16 cellular contexts compared by ENCODE assay signal in genomic region chr7:93949468-93949867, GRCh38. TPM values are rescaled to one million over a fixed set of nuclear protein-coding genes. Genes with fewer than 3 reads are reported as not detected.
DNase-seq lines count a peak whose midpoint lies in the region; ATAC-seq and TF ChIP-seq lines count a peak whose summit lies in the region.
"Had no signal": no experiment of that assay in that cellular context is flagged by ENCODE, and none has a peak within 500 bp of the region (broad histone marks: within the 10 kb centered on the region; RNA-seq: fewer than 3 reads in every experiment).

No MANE protein-coding gene starts in this region.

- dilution Hi-C loops in mammary epithelial cell (cut with HindIII; ENCODE audit: low sequenced_read_pairs): no loop called here

- intact Hi-C loops in mammary epithelial cell (cut with micrococcal nuclease) (no loop called here), dorsolateral prefrontal cortex (cut with DNase I) (no loop called here)

- WGBS in mammary epithelial cell (ENCODE audit: low coverage, missing lambda C conversion rate): 50% methylated on average over 1 of the region's 1 CpG

- no TSS peak for BruUV-seq in mammary epithelial cell (replicated peaks; lab: Mats Ljungman, UMichigan)

- no peak overlapping the region for H2AFZ ChIP-seq in mammary epithelial cell (ENCODE audit: low read depth, low read length)
- H2AFZ ChIP-seq: PC-9 had no signal

- in situ Hi-C loops in mammary epithelial cell (cut with MboI; ENCODE audit: low sequenced_read_pairs in 2 of 2): no loop called here

- DNase-seq in AG09319 (ENCODE audit: extremely low read depth, low read depth) (peak; percentile 52), M059J (ENCODE audit: low read depth) (peak; percentile 80), mammary epithelial cell (peak; percentile 3), left kidney (ENCODE audit: low read depth, low spot score) (peak; percentile 6), dorsolateral prefrontal cortex (no peak), CD1c-positive myeloid dendritic cell (ENCODE audit: extremely low spot score) (no peak)
- DNase-seq: CD8-positive, alpha-beta T cell; endodermal cell; GOT3; naive thymus-derived CD8-positive, alpha-beta T cell; NCI-H187; PC-9; small intestine had no signal

- CTCF ChIA-PET in mammary epithelial cell (lab: Charles Lee; ENCODE audit: low non-redundant PET): no interaction called here

- H3K9ac ChIP-seq in mammary epithelial cell (ENCODE audit: insufficient read depth, low read length): no peak overlapping the region

- H3K79me2 ChIP-seq in mammary epithelial cell (ENCODE audit: insufficient read depth, low read length): no peaks in the 10 kb centered on the region

- H3K4me3 ChIP-seq in mammary epithelial cell (replicated peaks in 1 of 3; ENCODE audit: insufficient read depth in 1 of 3, low read depth in 2 of 3, low read length in 3 of 3) (no peak overlapping the region), dorsolateral prefrontal cortex (no peak overlapping the region)
- H3K4me3 ChIP-seq: PC-9 had no signal

- H3K27me3 ChIP-seq in mammary epithelial cell (ENCODE audit: insufficient read depth, low read length) (no peaks in the 10 kb centered on the region), dorsolateral prefrontal cortex (peaks cover 0 to 2% (median 0%) of the 10 kb centered on the region in 45 donors)

- ATAC-seq in HG03025 (IDR thresholded peaks at IDR 0.05; ENCODE audit: low FRiP score, unreplicated experiment) (no peak), HG02678 (IDR thresholded peaks at IDR 0.05; ENCODE audit: unreplicated experiment) (no peak)
- ATAC-seq: CD8-positive, alpha-beta T cell; naive thymus-derived CD8-positive, alpha-beta T cell had no signal

- H3K36me3 ChIP-seq in mammary epithelial cell (ENCODE audit: insufficient read depth, low read length): no peaks in the 10 kb centered on the region

- no peaks in the 10 kb centered on the region for H3K9me3 ChIP-seq in mammary epithelial cell (replicated peaks; ENCODE audit: insufficient read depth, low read length)

- H3K27ac ChIP-seq in mammary epithelial cell (ENCODE audit: insufficient read depth, low read depth, low read length) (no peak overlapping the region), dorsolateral prefrontal cortex (no peak overlapping the region)
- H3K27ac ChIP-seq: PC-9 had no signal

- no peak overlapping the region for H3K4me2 ChIP-seq in mammary epithelial cell (ENCODE audit: insufficient read depth, low read depth, low read length)
- H3K4me2 ChIP-seq: PC-9 had no signal

- TF ChIP-seq CTCF in AG09319 (IDR thresholded peaks at IDR 0.05; ENCODE audit: low read depth, low read length): no peak
- no peak for TF ChIP-seq CTCF in mammary epithelial cell (conservative IDR thresholded peaks at IDR 0.05 in 1 of 2, IDR thresholded peaks at IDR 0.05 in 1 of 2; ENCODE audit: extremely low read depth in 1 of 2, insufficient read depth in 1 of 2, low read depth in 1 of 2, low read length in 2 of 2)
- no peak for TF ChIP-seq CTCF in dorsolateral prefrontal cortex (IDR thresholded peaks at IDR 0.05 in 54 of 56, conservative IDR thresholded peaks at IDR 0.05 in 2 of 56; ENCODE audit: low read depth in 1 of 56, partially characterized antibody in 56 of 56)

- H4K20me1 ChIP-seq in mammary epithelial cell (ENCODE audit: insufficient read depth, low read length): no peaks in the 10 kb centered on the region

- no peaks in the 10 kb centered on the region for H3K4me1 ChIP-seq in mammary epithelial cell (ENCODE audit: insufficient read depth, low read length)

RNA-seq across cellular contexts. Expression of gene GNG11, which starts 27.9 kb away (rescaled TPM):
- 30.2 and 31.1 TPM in 2 replicates for total RNA-seq in M059J (2014; rRNA removed; shearing (Covaris generic))
- under 1 TPM; under 0.01 to 0.38 TPM for total RNA-seq in mammary epithelial cell
- 0.31 TPM for polyA plus RNA-seq in mammary epithelial cell
- not detected for polyA minus RNA-seq in mammary epithelial cell
- 1 to 10 TPM; 2.2 to 9.1 (median 4.2) TPM for total RNA-seq in dorsolateral prefrontal cortex
- total RNA-seq: activated CD8-positive, alpha-beta memory T cell treated with anti-CD3 and anti-CD28 coated beads for 36 hours; CD8-positive, alpha-beta T cell had no signal
- polyA plus RNA-seq: naive thymus-derived CD8-positive, alpha-beta T cell had no signal

RNA-seq across cellular contexts. Expression of gene GNGT1, which starts 43.1 kb away (rescaled TPM):
- total RNA-seq in M059J (2014; rRNA removed; shearing (Covaris generic)): not detected in 2 replicates
- not detected for total RNA-seq in mammary epithelial cell
- polyA plus RNA-seq in mammary epithelial cell: not detected
- polyA minus RNA-seq in mammary epithelial cell: not detected
- under 1 TPM in 4 of 120 experiments, not detected in 116; 0.23 to 0.35 (median 0.25) TPM for total RNA-seq in dorsolateral prefrontal cortex
- total RNA-seq: activated CD8-positive, alpha-beta memory T cell treated with anti-CD3 and anti-CD28 coated beads for 36 hours; CD8-positive, alpha-beta T cell; naive thymus-derived CD8-positive, alpha-beta T cell; PC-9 had no signal
- polyA plus RNA-seq: naive thymus-derived CD8-positive, alpha-beta T cell; small intestine had no signal

RNA-seq across cellular contexts. Expression of gene BET1, which starts 54.7 kb away (rescaled TPM):
- 47.2 and 68.3 TPM in 2 replicates for total RNA-seq in M059J (2014; rRNA removed; shearing (Covaris generic))
- total RNA-seq in mammary epithelial cell: 10 to 100 TPM; 20.8 to 29.0 TPM
- polyA plus RNA-seq in mammary epithelial cell: 13.5 TPM
- 5.1 TPM for polyA minus RNA-seq in mammary epithelial cell
- 10 to 100 TPM; 12.0 to 27.8 (median 19.9) TPM for total RNA-seq in dorsolateral prefrontal cortex

RNA-seq across cellular contexts. Expression of gene TFPI2, which starts 58.9 kb away (rescaled TPM):
- total RNA-seq in M059J (2014; rRNA removed; shearing (Covaris generic)): 18.5 and 28.7 TPM in 2 replicates
- total RNA-seq in mammary epithelial cell (100 to 1,000 TPM in 1 of 2 donors, under 1 TPM in 1; 0.33 to 608 TPM), dorsolateral prefrontal cortex (1 to 10 TPM in 16 of 120 experiments, under 1 TPM in 48, not detected in 56; 0.22 to 2.9 (median 0.68) TPM)
- 313 TPM for polyA plus RNA-seq in mammary epithelial cell
- 136 TPM for polyA minus RNA-seq in mammary epithelial cell
- total RNA-seq: activated CD8-positive, alpha-beta memory T cell treated with anti-CD3 and anti-CD28 coated beads for 36 hours; CD8-positive, alpha-beta T cell; naive thymus-derived CD8-positive, alpha-beta T cell had no signal
- polyA plus RNA-seq: naive thymus-derived CD8-positive, alpha-beta T cell had no signal

Comparison
In these comparisons a context has a peak if more than half of its experiments do, and no peak if none do; other contexts are left out.
1. DNase-seq: peak in AG09319 (single experiment), M059J (single experiment), mammary epithelial cell (single experiment) and left kidney (single experiment); none in dorsolateral prefrontal cortex (0 of 10) and CD1c-positive myeloid dendritic cell (single experiment).